ENCODE assay signal across 21 cellular contexts in the genomic region with DNA sequence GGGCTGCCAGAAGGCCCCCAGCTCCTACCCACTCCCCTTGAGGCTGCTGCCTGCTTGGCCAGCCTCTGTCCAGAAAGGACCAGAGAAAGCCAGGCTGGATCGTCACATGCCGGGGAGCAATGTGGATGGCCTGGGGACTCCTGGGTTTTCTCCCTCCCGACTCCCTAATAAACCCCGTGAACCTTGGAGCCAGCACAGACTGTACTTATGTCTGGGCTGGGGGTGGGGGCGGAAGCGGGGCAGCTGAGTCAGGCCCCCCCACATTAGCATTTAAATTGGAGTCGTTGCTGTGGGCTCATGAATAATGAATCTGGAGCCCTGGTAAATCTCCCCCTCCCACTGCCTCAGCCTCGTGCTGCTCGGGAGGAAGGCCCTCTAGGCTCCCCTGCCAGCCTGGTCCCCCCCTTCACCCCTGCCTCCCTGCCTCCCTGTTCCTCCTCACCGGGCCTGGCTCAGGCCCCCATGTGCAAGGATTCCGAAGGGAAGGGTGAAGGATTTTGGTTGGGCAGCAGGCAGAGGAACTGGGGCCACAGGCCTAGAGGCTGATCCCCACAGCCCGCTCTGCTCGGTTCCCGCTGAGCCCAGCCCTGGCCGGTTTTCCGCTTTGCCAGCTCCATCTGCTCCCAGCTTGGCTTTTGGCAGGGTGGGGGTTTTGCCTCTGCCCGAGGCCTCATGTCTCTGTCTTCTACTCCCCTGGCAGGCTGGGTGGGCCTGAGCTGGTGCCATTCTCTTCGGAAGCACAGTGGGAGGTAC. TPM values are rescaled to one million over a fixed set of nuclear protein-coding genes. Genes with fewer than 3 reads are reported as not detected.
DNase-seq lines count a peak whose midpoint lies in the region; ATAC-seq, FAIRE-seq and TF ChIP-seq lines count a peak whose summit lies in the region.
"Had no signal": no experiment of that assay in that cellular context is flagged by ENCODE, and none has a peak within 500 bp of the region (broad histone marks: within the 10 kb centered on the region; RNA-seq: fewer than 3 reads in every experiment).

No MANE protein-coding gene starts in this region.

- no peak overlapping the region for H3K4me3 Mint-ChIP-seq in effector memory CD8-positive, alpha-beta T cell
- H3K4me3 Mint-ChIP-seq: activated T-helper 1 cell treated with anti-CD3 and anti-CD28 coated beads, Interleukin-12 subunit alpha, Interleukin-12 subunit beta, Interleukin-2, Interleukin-4 antibody, amounts not matched to agents 30 ng/mL and 10 ng/mL and 1 ng/mL, durations not matched to agents 14 hours and 24 hours and 36 hours; natural killer cell treated with Interleukin-12 subunit alpha and Interleukin-12 subunit beta and Interleukin-15 and Interleukin-18, amount 100 ng/mL, for 72 hours had no signal

- no TSS peak for BruUV-seq in HepG2 (replicated peaks; lab: Mats Ljungman, UMichigan)

- no peaks in the 10 kb centered on the region for H4K20me1 ChIP-seq in HepG2 (ENCODE audit: insufficient read depth, low read length)

- TF ChIP-seq RAD21 in HepG2 (CRISPR knock-in tag; IDR thresholded peaks at IDR 0.05): no peak

- peaks cover 21% of the 10 kb centered on the region for H3K36me3 Mint-ChIP-seq in effector memory CD8-positive, alpha-beta T cell (ENCODE audit: insufficient read depth)
- H3K36me3 Mint-ChIP-seq: natural killer cell treated with Interleukin-12 subunit alpha and Interleukin-12 subunit beta and Interleukin-15 and Interleukin-18, amount 100 ng/mL, for 72 hours had no signal

- ATAC-seq in HepG2 (no peak), right lobe of liver (no peak), HG03457 (IDR thresholded peaks at IDR 0.05; ENCODE audit: unreplicated experiment) (no peak), HG02571 (IDR thresholded peaks at IDR 0.05; ENCODE audit: unreplicated experiment) (no peak)
- ATAC-seq in effector memory CD8-positive, alpha-beta T cell (replicated peaks): no peak
- ATAC-seq: natural killer cell treated with Interleukin-12 subunit alpha and Interleukin-12 subunit beta and Interleukin-15 and Interleukin-18, amount 100 ng/mL, for 72 hours had no signal

- H3K4me1 ChIP-seq in HepG2 (ENCODE audit: insufficient read depth, low read length): peaks cover 15% of the 10 kb centered on the region
- H3K4me1 ChIP-seq in right lobe of liver: peaks cover 0 to 3% (median 0%) of the 10 kb centered on the region in 4 donors
- peaks cover 22% of the 10 kb centered on the region for H3K4me1 ChIP-seq in iPS-15b (ENCODE audit: control insufficient read depth, insufficient read depth, low read length)
- H3K4me1 ChIP-seq in vagina: peaks cover 21% of the 10 kb centered on the region

- H3K27me3 ChIP-seq in HepG2 (ENCODE audit: control insufficient read depth in 1 of 2, insufficient read depth in 2 of 2, low read length in 2 of 2) (peaks cover 0 to 11% of the 10 kb centered on the region in 2 experiments; a peak in 3 of 5 replicates), right lobe of liver (no peaks in the 10 kb centered on the region), WERI-Rb-1 (ENCODE audit: insufficient read depth, low read depth, severe bottlenecking) (no peaks in the 10 kb centered on the region), iPS-15b (ENCODE audit: control insufficient read depth, insufficient read depth, low read length) (peaks cover 3% of the 10 kb centered on the region), vagina (no peaks in the 10 kb centered on the region)
- H3K27me3 ChIP-seq: cardiac muscle cell had no signal

- no peak for TF ChIP-seq CTCF in HepG2 (CRISPR knock-in tag; IDR thresholded peaks at IDR 0.05)
- no peak for TF ChIP-seq CTCF in right lobe of liver (IDR thresholded peaks at IDR 0.05)
- TF ChIP-seq CTCF in WERI-Rb-1 (IDR thresholded peaks at IDR 0.05; ENCODE audit: low read depth, low read length): no peak
- TF ChIP-seq CTCF in vagina (IDR thresholded peaks at IDR 0.05): no peak

- H3K4me3 ChIP-seq in HepG2 (replicated peaks in 1 of 3; ENCODE audit: insufficient read depth in 1 of 3, low read depth in 2 of 3, low read length in 3 of 3) (no peak overlapping the region), right lobe of liver (no peak overlapping the region), WERI-Rb-1 (ENCODE audit: low read depth, low read length) (no peak overlapping the region), iPS-15b (ENCODE audit: low read depth, low read length) (peak overlapping the region; percentile 8), vagina (no peak overlapping the region)
- H3K4me3 ChIP-seq: cardiac muscle cell, prostate gland had no signal

- peaks cover 15 to 29% of the 10 kb centered on the region in 2 experiments for H3K36me3 ChIP-seq in HepG2 (replicated peaks in 1 of 2; ENCODE audit: control insufficient read depth in 1 of 2, insufficient read depth in 2 of 2, low read length in 2 of 2)
- peaks cover 0 to 9% (median 0%) of the 10 kb centered on the region in 4 donors for H3K36me3 ChIP-seq in right lobe of liver
- peaks cover 14% of the 10 kb centered on the region for H3K36me3 ChIP-seq in WERI-Rb-1
- peaks cover 29% of the 10 kb centered on the region for H3K36me3 ChIP-seq in iPS-15b (ENCODE audit: control insufficient read depth, insufficient read depth, low read length)
- peaks cover 0 to 35% of the 10 kb centered on the region in 2 donors for H3K36me3 ChIP-seq in vagina
- H3K36me3 ChIP-seq: cardiac muscle cell had no signal

- H3K27ac Mint-ChIP-seq in effector memory CD8-positive, alpha-beta T cell: no peak overlapping the region
- H3K27ac Mint-ChIP-seq: activated T-helper 1 cell treated with anti-CD3 and anti-CD28 coated beads, Interleukin-12 subunit alpha, Interleukin-12 subunit beta, Interleukin-2, Interleukin-4 antibody, amounts not matched to agents 30 ng/mL and 10 ng/mL and 1 ng/mL, durations not matched to agents 14 hours and 24 hours and 36 hours; natural killer cell treated with Interleukin-12 subunit alpha and Interleukin-12 subunit beta and Interleukin-15 and Interleukin-18, amount 100 ng/mL, for 72 hours had no signal

- CTCF ChIA-PET in HepG2 (lab: Yijun Ruan, JAX; ENCODE audit: low intra/inter-chr PET ratio, low total read pairs): no interaction called here

- peaks cover 32 to 46% of the 10 kb centered on the region in 2 donors for H3K27me3 Mint-ChIP-seq in effector memory CD8-positive, alpha-beta T cell

- TF ChIP-seq POLR2A in HepG2 (IDR thresholded peaks at IDR 0.05; ENCODE audit: insufficient read depth in 1 of 2, low read depth in 2 of 2, low read length in 2 of 2) (no peak), right lobe of liver (IDR thresholded peaks at IDR 0.05) (no peak), vagina (IDR thresholded peaks at IDR 0.05) (no peak)

- TF ChIP-seq EP300 in HepG2 (IDR thresholded peaks at IDR 0.05; ENCODE audit: low read depth in 2 of 2, low read length in 2 of 2): no peak
- no peak for TF ChIP-seq EP300 in HepG2 (CRISPR knock-in tag; IDR thresholded peaks at IDR 0.05; ENCODE audit: borderline replicate concordance)

- H3K4me1 Mint-ChIP-seq in effector memory CD8-positive, alpha-beta T cell (ENCODE audit: low read depth in 2 of 2): peaks cover 13 to 14% of the 10 kb centered on the region in 2 donors

- POLR2A ChIA-PET in HepG2 (lab: Yijun Ruan, JAX): interaction anchor here (1.0 to 7.7 kb wide), 2 partner anchors 8 to 119 kb away, joined by 3 to 94 read pairs; partner anchors contain the start of gene GMPPA

- DNase-seq in HepG2 (ENCODE audit: low spot score) (no peak), right lobe of liver (no peak), WERI-Rb-1 (peak; percentile 85), vagina (ENCODE audit: extremely low spot score in 2 of 2) (no peak)
- DNase-seq in effector memory CD8-positive, alpha-beta T cell: no peak
- DNase-seq: DMS153; effector CD8-positive, alpha-beta T cell; mesenchymal stem cell; NCI-H2029; NCI-H526; SHP77 treated with DMSO at 0.1 percent for 48 hours; T-helper 2 cell had no signal

- no peaks in the 10 kb centered on the region for H3K79me2 ChIP-seq in HepG2 (ENCODE audit: insufficient read depth, low read length)

- H2AFZ ChIP-seq in HepG2 (ENCODE audit: low read length): no peak overlapping the region

- H3K9me3 ChIP-seq in HepG2 (ENCODE audit: low read length) (no peaks in the 10 kb centered on the region), right lobe of liver (no peaks in the 10 kb centered on the region), WERI-Rb-1 (ENCODE audit: severe bottlenecking) (no peaks in the 10 kb centered on the region), iPS-15b (ENCODE audit: control insufficient read depth, insufficient read depth, low read length) (no peaks in the 10 kb centered on the region), vagina (no peaks in the 10 kb centered on the region)
- H3K9me3 ChIP-seq: prostate gland had no signal

- no peaks in the 10 kb centered on the region for H3K9me3 Mint-ChIP-seq in effector memory CD8-positive, alpha-beta T cell
- H3K9me3 Mint-ChIP-seq: activated T-helper 1 cell treated with anti-CD3 and anti-CD28 coated beads, Interleukin-12 subunit alpha, Interleukin-12 subunit beta, Interleukin-2, Interleukin-4 antibody, amounts not matched to agents 30 ng/mL and 10 ng/mL and 1 ng/mL, durations not matched to agents 14 hours and 24 hours and 36 hours; natural killer cell treated with Interleukin-12 subunit alpha and Interleukin-12 subunit beta and Interleukin-15 and Interleukin-18, amount 100 ng/mL, for 72 hours had no signal

- FAIRE-seq in HepG2 (lab: Jason Lieb, UNC): no peak
- FAIRE-seq: keratinocyte had no signal

- no peak overlapping the region for H3K9ac ChIP-seq in HepG2 (ENCODE audit: insufficient read depth, low read depth, low read length)
- peak overlapping the region; percentile 74 for H3K9ac ChIP-seq in iPS-15b (ENCODE audit: low read depth, low read length)

- H3K27ac ChIP-seq in HepG2 (ENCODE audit: extremely low read length, insufficient read depth, low read length): no peak overlapping the region
- no peak overlapping the region for H3K27ac ChIP-seq in right lobe of liver
- H3K27ac ChIP-seq in WERI-Rb-1: peak overlapping the region; percentile 90
- H3K27ac ChIP-seq in vagina: no peak overlapping the region
- H3K27ac ChIP-seq: cardiac muscle cell, prostate gland had no signal

- intact Hi-C loops in HepG2 (cut with micrococcal nuclease; ENCODE audit: unreplicated experiment) (no loop called here), right lobe of liver (cut with DNase I) (no loop called here), vagina (cut with DNase I) (no loop called here)

- in situ Hi-C loops in HepG2 (cut with HindIII; ENCODE audit: extremely low pct_ligation_motif_present, low pct_unique_long_range_greater_than_20kb): no loop called here

- WGBS in HepG2 (ENCODE audit: low lambda C conversion rate): 94% methylated on average over 18 of the region's 18 CpGs
- WGBS in right lobe of liver (ENCODE audit: insufficient coverage, low coverage, low lambda C conversion rate, missing lambda C conversion rate): 82% methylated on average over 4 of the region's 18 CpGs

- no peak overlapping the region for H3K4me2 ChIP-seq in HepG2 (ENCODE audit: low read depth, low read length)

RNA-seq across cellular contexts. Expression of gene ASIC4, which starts 7.3 kb away (rescaled TPM):
- total RNA-seq in HepG2 (2016; rRNA removed; fragmentation: Illumina TruSeq; extraction: Trizol): not detected in 2 replicates
- not detected in 2 replicates for total RNA-seq in HepG2 (2016; cell fraction: cytosol; rRNA removed; fragmentation: Illumina TruSeq; extraction: Trizol; ENCODE audit: low read depth)
- not detected in 2 replicates for total RNA-seq in HepG2 (2016; cell fraction: insoluble cytoplasmic fraction; rRNA removed; fragmentation: Illumina TruSeq; extraction: Trizol)
- not detected in 2 replicates for total RNA-seq in HepG2 (2016; cell fraction: membrane; rRNA removed; fragmentation: Illumina TruSeq; extraction: Trizol)
- not detected in 2 replicates for total RNA-seq in HepG2 (2016; cell fraction: nucleus; rRNA removed; fragmentation: Illumina TruSeq; extraction: Trizol)
- polyA plus RNA-seq in HepG2 (2011; rRNA removed): 0.03 TPM in 2 replicates
- polyA plus RNA-seq in HepG2 (2011; cell fraction: cytosol; rRNA removed): 0.01 TPM in 1 of 2 replicates, not detected in the other
- 0.23 and 0.24 TPM in 2 replicates for polyA plus RNA-seq in HepG2 (2011; cell fraction: nucleus; rRNA removed)
- not detected in 2 replicates for polyA plus RNA-seq in HepG2 (2012)
- not detected in 2 replicates for polyA plus RNA-seq in HepG2 (2016; cell fraction: cytosol; fragmentation: Illumina TruSeq; extraction: Trizol; ENCODE audit: low read depth)
- polyA plus RNA-seq in HepG2 (2016; cell fraction: insoluble cytoplasmic fraction; fragmentation: Illumina TruSeq; extraction: Trizol; ENCODE audit: low read depth): not detected in 2 replicates
- polyA plus RNA-seq in HepG2 (2016; cell fraction: membrane; fragmentation: Illumina TruSeq; extraction: Trizol; ENCODE audit: low read depth): not detected in 2 replicates
- polyA plus RNA-seq in HepG2 (2016; cell fraction: nucleus; fragmentation: Illumina TruSeq; extraction: Trizol; ENCODE audit: insufficient read depth, low read depth): 0.16 TPM in 1 of 2 replicates, not detected in the other
- 0.06 and 0.07 TPM in 2 replicates for polyA minus RNA-seq in HepG2 (2011; rRNA and poly(A)+ RNA removed; ENCODE audit: low replicate concordance)
- polyA minus RNA-seq in HepG2 (2011; cell fraction: cytosol; rRNA and poly(A)+ RNA removed): not detected in 2 replicates
- polyA minus RNA-seq in HepG2 (2011; cell fraction: nucleus; rRNA and poly(A)+ RNA removed): 0.12 and 0.26 TPM in 2 replicates
- total RNA-seq in right lobe of liver: not detected
- not detected for total RNA-seq in vagina
- polyA plus RNA-seq: fibroblast of lung, keratinocyte had no signal

RNA-seq across cellular contexts. Expression of gene GMPPA, which starts 8.3 kb away (rescaled TPM):
- total RNA-seq in HepG2 (2016; rRNA removed; fragmentation: Illumina TruSeq; extraction: Trizol): 81.1 and 88.7 TPM in 2 replicates
- total RNA-seq in HepG2 (2016; cell fraction: cytosol; rRNA removed; fragmentation: Illumina TruSeq; extraction: Trizol; ENCODE audit: low read depth): 41.1 and 50.9 TPM in 2 replicates
- 81.2 and 82.9 TPM in 2 replicates for total RNA-seq in HepG2 (2016; cell fraction: insoluble cytoplasmic fraction; rRNA removed; fragmentation: Illumina TruSeq; extraction: Trizol)
- total RNA-seq in HepG2 (2016; cell fraction: membrane; rRNA removed; fragmentation: Illumina TruSeq; extraction: Trizol): 59.8 and 79.0 TPM in 2 replicates
- 39.6 and 46.3 TPM in 2 replicates for total RNA-seq in HepG2 (2016; cell fraction: nucleus; rRNA removed; fragmentation: Illumina TruSeq; extraction: Trizol)
- 106 and 115 TPM in 2 replicates for polyA plus RNA-seq in HepG2 (2011; rRNA removed)
- polyA plus RNA-seq in HepG2 (2011; cell fraction: cytosol; rRNA removed): 98.1 and 128 TPM in 2 replicates
- 123 and 155 TPM in 2 replicates for polyA plus RNA-seq in HepG2 (2011; cell fraction: nucleus; rRNA removed)
- 44.8 and 45.3 TPM in 2 replicates for polyA plus RNA-seq in HepG2 (2012)
- 40.7 and 53.5 TPM in 2 replicates for polyA plus RNA-seq in HepG2 (2016; cell fraction: cytosol; fragmentation: Illumina TruSeq; extraction: Trizol; ENCODE audit: low read depth)
- polyA plus RNA-seq in HepG2 (2016; cell fraction: insoluble cytoplasmic fraction; fragmentation: Illumina TruSeq; extraction: Trizol; ENCODE audit: low read depth): 88.1 and 98.3 TPM in 2 replicates
- 54.7 and 71.1 TPM in 2 replicates for polyA plus RNA-seq in HepG2 (2016; cell fraction: membrane; fragmentation: Illumina TruSeq; extraction: Trizol; ENCODE audit: low read depth)
- polyA plus RNA-seq in HepG2 (2016; cell fraction: nucleus; fragmentation: Illumina TruSeq; extraction: Trizol; ENCODE audit: insufficient read depth, low read depth): 87.2 and 90.5 TPM in 2 replicates
- 98.5 and 174 TPM in 2 replicates for polyA minus RNA-seq in HepG2 (2011; rRNA and poly(A)+ RNA removed; ENCODE audit: low replicate concordance)
- polyA minus RNA-seq in HepG2 (2011; cell fraction: cytosol; rRNA and poly(A)+ RNA removed): 43.2 and 68.0 TPM in 2 replicates
- polyA minus RNA-seq in HepG2 (2011; cell fraction: nucleus; rRNA and poly(A)+ RNA removed): 32.6 and 38.2 TPM in 2 replicates
- 10 to 100 TPM; 21.7 to 54.1 (median 40.2) TPM for total RNA-seq in right lobe of liver
- total RNA-seq in vagina: 35.4 TPM

RNA-seq across cellular contexts. Expression of gene CHPF, which starts 36.6 kb away (rescaled TPM):
- total RNA-seq in HepG2 (2016; rRNA removed; fragmentation: Illumina TruSeq; extraction: Trizol) (34.7 and 79.6 TPM in 2 replicates), right lobe of liver (100 to 1,000 TPM in 2 of 6 experiments, 10 to 100 TPM in 4; 33.2 to 183 (median 39.6) TPM), vagina (41.5 TPM)
- 21.6 and 22.1 TPM in 2 replicates for total RNA-seq in HepG2 (2016; cell fraction: cytosol; rRNA removed; fragmentation: Illumina TruSeq; extraction: Trizol; ENCODE audit: low read depth)
- total RNA-seq in HepG2 (2016; cell fraction: insoluble cytoplasmic fraction; rRNA removed; fragmentation: Illumina TruSeq; extraction: Trizol): 36.0 and 80.8 TPM in 2 replicates
- 42.0 and 50.0 TPM in 2 replicates for total RNA-seq in HepG2 (2016; cell fraction: membrane; rRNA removed; fragmentation: Illumina TruSeq; extraction: Trizol)
- total RNA-seq in HepG2 (2016; cell fraction: nucleus; rRNA removed; fragmentation: Illumina TruSeq; extraction: Trizol): 65.5 and 76.8 TPM in 2 replicates
- polyA plus RNA-seq in HepG2 (2011; rRNA removed): 111 and 171 TPM in 2 replicates
- polyA plus RNA-seq in HepG2 (2011; cell fraction: cytosol; rRNA removed): 120 and 244 TPM in 2 replicates
- 203 and 211 TPM in 2 replicates for polyA plus RNA-seq in HepG2 (2011; cell fraction: nucleus; rRNA removed)
- 115 and 161 TPM in 2 replicates for polyA plus RNA-seq in HepG2 (2012)
- 21.7 and 22.6 TPM in 2 replicates for polyA plus RNA-seq in HepG2 (2016; cell fraction: cytosol; fragmentation: Illumina TruSeq; extraction: Trizol; ENCODE audit: low read depth)
- 45.9 and 55.3 TPM in 2 replicates for polyA plus RNA-seq in HepG2 (2016; cell fraction: insoluble cytoplasmic fraction; fragmentation: Illumina TruSeq; extraction: Trizol; ENCODE audit: low read depth)
- polyA plus RNA-seq in HepG2 (2016; cell fraction: membrane; fragmentation: Illumina TruSeq; extraction: Trizol; ENCODE audit: low read depth): 40.5 and 41.4 TPM in 2 replicates
- 139 and 143 TPM in 2 replicates for polyA plus RNA-seq in HepG2 (2016; cell fraction: nucleus; fragmentation: Illumina TruSeq; extraction: Trizol; ENCODE audit: insufficient read depth, low read depth)
- 12.1 and 292 TPM in 2 replicates for polyA minus RNA-seq in HepG2 (2011; rRNA and poly(A)+ RNA removed; ENCODE audit: low replicate concordance)
- 137 and 143 TPM in 2 replicates for polyA minus RNA-seq in HepG2 (2011; cell fraction: cytosol; rRNA and poly(A)+ RNA removed)
- 45.4 and 47.0 TPM in 2 replicates for polyA minus RNA-seq in HepG2 (2011; cell fraction: nucleus; rRNA and poly(A)+ RNA removed)

RNA-seq across cellular contexts. Expression of gene TMEM198, which starts 36.9 kb away (rescaled TPM):
- total RNA-seq in HepG2 (2016; rRNA removed; fragmentation: Illumina TruSeq; extraction: Trizol) (11.6 and 17.3 TPM in 2 replicates), right lobe of liver (1 to 10 TPM in 5 of 6 experiments, under 1 TPM in 1; 0.68 to 3.2 (median 1.2) TPM), vagina (1.5 TPM)
- total RNA-seq in HepG2 (2016; cell fraction: cytosol; rRNA removed; fragmentation: Illumina TruSeq; extraction: Trizol; ENCODE audit: low read depth): 12.3 and 16.3 TPM in 2 replicates
- total RNA-seq in HepG2 (2016; cell fraction: insoluble cytoplasmic fraction; rRNA removed; fragmentation: Illumina TruSeq; extraction: Trizol): 10.7 and 17.8 TPM in 2 replicates
- 26.8 and 32.4 TPM in 2 replicates for total RNA-seq in HepG2 (2016; cell fraction: membrane; rRNA removed; fragmentation: Illumina TruSeq; extraction: Trizol)
- total RNA-seq in HepG2 (2016; cell fraction: nucleus; rRNA removed; fragmentation: Illumina TruSeq; extraction: Trizol): 9.3 and 11.7 TPM in 2 replicates
- 23.5 and 40.8 TPM in 2 replicates for polyA plus RNA-seq in HepG2 (2011; rRNA removed)
- polyA plus RNA-seq in HepG2 (2011; cell fraction: cytosol; rRNA removed): 43.6 and 52.1 TPM in 2 replicates
- polyA plus RNA-seq in HepG2 (2011; cell fraction: nucleus; rRNA removed): 61.3 and 68.7 TPM in 2 replicates
- polyA plus RNA-seq in HepG2 (2012): 41.3 and 49.8 TPM in 2 replicates
- 16.5 and 21.1 TPM in 2 replicates for polyA plus RNA-seq in HepG2 (2016; cell fraction: cytosol; fragmentation: Illumina TruSeq; extraction: Trizol; ENCODE audit: low read depth)
- 12.8 and 14.5 TPM in 2 replicates for polyA plus RNA-seq in HepG2 (2016; cell fraction: insoluble cytoplasmic fraction; fragmentation: Illumina TruSeq; extraction: Trizol; ENCODE audit: low read depth)
- polyA plus RNA-seq in HepG2 (2016; cell fraction: membrane; fragmentation: Illumina TruSeq; extraction: Trizol; ENCODE audit: low read depth): 27.9 and 28.1 TPM in 2 replicates
- 17.1 and 19.3 TPM in 2 replicates for polyA plus RNA-seq in HepG2 (2016; cell fraction: nucleus; fragmentation: Illumina TruSeq; extraction: Trizol; ENCODE audit: insufficient read depth, low read depth)
- 2.1 and 67.2 TPM in 2 replicates for polyA minus RNA-seq in HepG2 (2011; rRNA and poly(A)+ RNA removed; ENCODE audit: low replicate concordance)
- 26.3 and 28.6 TPM in 2 replicates for polyA minus RNA-seq in HepG2 (2011; cell fraction: cytosol; rRNA and poly(A)+ RNA removed)
- 12.9 and 13.6 TPM in 2 replicates for polyA minus RNA-seq in HepG2 (2011; cell fraction: nucleus; rRNA and poly(A)+ RNA removed)
